ENCODE assay signal across 8 cellular contexts in genomic region chr12:95218852-95219171, GRCh38. TPM values are rescaled to one million over a fixed set of nuclear protein-coding genes. Genes with fewer than 3 reads are reported as not detected.
A peak's percentile ranks its signal among the peaks of the same experiment; 100 is the strongest.
DNase-seq lines count a peak whose midpoint lies in the region; ATAC-seq and TF ChIP-seq lines count a peak whose summit lies in the region.

No MANE protein-coding gene starts in this region.

- H3K27ac ChIP-seq in aorta (ENCODE audit: low read depth in 1 of 2, low read length in 2 of 2): peak overlapping the region; percentile 22 to 51

- intact Hi-C loops in aorta (cut with DNase I): loop anchor here (5.0 kb wide), 3 partner anchors 87 to 118 kb away; no protein-coding TSS in a partner anchor

- H3K4me3 ChIP-seq in Loucy (ENCODE audit: low read length, poor library complexity, severe bottlenecking) (peak overlapping the region; percentile 92), aorta (ENCODE audit: low read length in 2 of 2) (peak overlapping the region; percentile 52 to 76)

- peaks cover 3 to 15% of the 10 kb centered on the region in 2 donors for H3K27me3 Mint-ChIP-seq in natural killer cell treated with Interleukin-12 subunit alpha and Interleukin-12 subunit beta and Interleukin-15 and Interleukin-18, amount 100 ng/mL, for 72 hours

- H3F3A ChIP-seq in Loucy (ENCODE audit: low read depth): no peaks in the 10 kb centered on the region

- TF ChIP-seq CTCF in Loucy (conservative IDR thresholded peaks at IDR 0.05; ENCODE audit: low read length): no peak

- peak overlapping the region; percentile 86 for H3K9ac ChIP-seq in Loucy (ENCODE audit: low read depth, low read length, poor library complexity, severe bottlenecking)

- no peaks in the 10 kb centered on the region for H3K9me3 Mint-ChIP-seq in natural killer cell treated with Interleukin-12 subunit alpha and Interleukin-12 subunit beta and Interleukin-15 and Interleukin-18, amount 100 ng/mL, for 72 hours

- peaks cover 45% of the 10 kb centered on the region for H3K4me1 ChIP-seq in Loucy (ENCODE audit: insufficient read depth, low read length, poor library complexity, severe bottlenecking)
- H3K4me1 ChIP-seq in aorta (ENCODE audit: control insufficient read depth in 1 of 2, insufficient read depth in 2 of 2, low read length in 2 of 2): peaks cover 0 to 2% of the 10 kb centered on the region in 2 donors

- no peaks in the 10 kb centered on the region for H3K9me3 ChIP-seq in Loucy (ENCODE audit: insufficient read depth, low read depth, low read length)
- no peaks in the 10 kb centered on the region for H3K9me3 ChIP-seq in aorta (ENCODE audit: control insufficient read depth, low read length)

- H3K27me3 ChIP-seq in Loucy (ENCODE audit: insufficient read depth, low read length, poor library complexity, severe bottlenecking): no peaks in the 10 kb centered on the region
- no peaks in the 10 kb centered on the region for H3K27me3 ChIP-seq in aorta (ENCODE audit: control insufficient read depth in 1 of 2, insufficient read depth in 2 of 2, low read length in 1 of 2)

- WGBS in aorta, 2 donors: 4 to 5% methylated on average over 6 of the region's 6 CpGs

- H4K20me1 ChIP-seq in Loucy (ENCODE audit: insufficient read depth, low read length, poor library complexity, severe bottlenecking): peaks cover 54% of the 10 kb centered on the region

- no peaks in the 10 kb centered on the region for H3K9me2 ChIP-seq in Loucy (replicated peaks; ENCODE audit: low read depth, low read length)

- no peaks in the 10 kb centered on the region for H3K36me3 Mint-ChIP-seq in natural killer cell treated with Interleukin-12 subunit alpha and Interleukin-12 subunit beta and Interleukin-15 and Interleukin-18, amount 100 ng/mL, for 72 hours

- peak overlapping the region; percentile 95 for H3K4me3 Mint-ChIP-seq in natural killer cell treated with Interleukin-12 subunit alpha and Interleukin-12 subunit beta and Interleukin-15 and Interleukin-18, amount 100 ng/mL, for 72 hours

- peak overlapping the region; percentile 83 to 91 for H3K27ac Mint-ChIP-seq in natural killer cell treated with Interleukin-12 subunit alpha and Interleukin-12 subunit beta and Interleukin-15 and Interleukin-18, amount 100 ng/mL, for 72 hours

- H3K36me3 ChIP-seq in Loucy (ENCODE audit: insufficient read depth, low read length): no peaks in the 10 kb centered on the region
- no peaks in the 10 kb centered on the region for H3K36me3 ChIP-seq in aorta (ENCODE audit: control insufficient read depth in 1 of 2, insufficient read depth in 2 of 2, low read length in 1 of 2)

- ATAC-seq in natural killer cell treated with Interleukin-12 subunit alpha and Interleukin-12 subunit beta and Interleukin-15 and Interleukin-18, amount 100 ng/mL, for 72 hours: no peak
- ATAC-seq in aorta (ENCODE audit: low FRiP score): no peak
- ATAC-seq in activated CD4-positive, CD25-positive, alpha-beta regulatory T cell treated with anti-CD3 and anti-CD28 coated beads, Interleukin-2, amount 50 U/mL, for 24 hours: no peak

- peak overlapping the region; percentile 85 for H2AFZ ChIP-seq in Loucy (ENCODE audit: low read length)

- peaks cover 18 to 22% of the 10 kb centered on the region in 2 donors for H3K4me1 Mint-ChIP-seq in natural killer cell treated with Interleukin-12 subunit alpha and Interleukin-12 subunit beta and Interleukin-15 and Interleukin-18, amount 100 ng/mL, for 72 hours (ENCODE audit: low read depth in 2 of 2)

- peak; percentile 20 for DNase-seq in EL
- peak; percentile 22 for DNase-seq in activated CD4-positive, alpha-beta T cell treated with anti-CD3 and anti-CD28 coated beads for 1 hour
- peak; percentile 8 for DNase-seq in effector CD4-positive, alpha-beta T cell
- DNase-seq in natural killer cell treated with Interleukin-12 subunit alpha and Interleukin-12 subunit beta and Interleukin-15 and Interleukin-18, amount 100 ng/mL, for 72 hours (ENCODE audit: low spot score): no peak
- DNase-seq in aorta: no peak
- DNase-seq in NCI-H226: no peak

- peaks cover 68% of the 10 kb centered on the region for H3K79me2 ChIP-seq in Loucy (ENCODE audit: insufficient read depth, low read length)

- peak overlapping the region; percentile 91 for H3K4me2 ChIP-seq in Loucy (ENCODE audit: low read depth, low read length, poor library complexity, severe bottlenecking)

RNA-seq across cellular contexts. Expression of gene VEZT, which starts 1.2 kb away (rescaled TPM):
- total RNA-seq in natural killer cell treated with Interleukin-12 subunit alpha and Interleukin-12 subunit beta and Interleukin-15 and Interleukin-18, amount 100 ng/mL, for 72 hours: 10 to 100 TPM; 33.4 to 54.3 TPM
- total RNA-seq in aorta: 100 to 1,000 TPM in 1 of 2 donors, 10 to 100 TPM in 1; 81.0 to 103 TPM
- 10 to 100 TPM; 39.0 to 56.8 TPM for polyA plus RNA-seq in aorta

RNA-seq across cellular contexts. Expression of gene FGD6, which starts 1.5 kb away (rescaled TPM):
- total RNA-seq in natural killer cell treated with Interleukin-12 subunit alpha and Interleukin-12 subunit beta and Interleukin-15 and Interleukin-18, amount 100 ng/mL, for 72 hours: 1 to 10 TPM in 1 of 2 donors, under 1 TPM in 1; 0.62 to 2.0 TPM
- 10 to 100 TPM in 1 of 2 donors, 1 to 10 TPM in 1; 8.9 to 15.5 TPM for total RNA-seq in aorta
- 1 to 10 TPM in 1 of 2 donors, under 1 TPM in 1; 0.95 to 1.4 TPM for polyA plus RNA-seq in aorta

Comparison
In these comparisons a context has a peak if more than half of its experiments do, and no peak if none do; other contexts are left out.
1. DNase-seq: peak in EL (single experiment), activated CD4-positive, alpha-beta T cell treated with anti-CD3 and anti-CD28 coated beads for 1 hour (single experiment) and effector CD4-positive, alpha-beta T cell (single experiment); none in natural killer cell treated with Interleukin-12 subunit alpha and Interleukin-12 subunit beta and Interleukin-15 and Interleukin-18, amount 100 ng/mL, for 72 hours (single experiment), aorta (0 of 2) and NCI-H226 (single experiment).